ENCODE assay signal across 9 cellular contexts in genomic region chr11:13140028-13140870, GRCh38.
DNase-seq lines count a peak whose midpoint lies in the region; ATAC-seq and TF ChIP-seq lines count a peak whose summit lies in the region.
"Had no signal": no experiment of that assay in that cellular context is flagged by ENCODE, and none has a peak within 500 bp of the region (broad histone marks: within the 10 kb centered on the region; RNA-seq: fewer than 3 reads in every experiment).

No MANE protein-coding gene starts in this region.

- peaks cover 29% of the 10 kb centered on the region for H3K4me1 Mint-ChIP-seq in nephron

- H3K9me3 ChIP-seq in SJCRH30 (replicated peaks): no peaks in the 10 kb centered on the region

- H3K27me3 Mint-ChIP-seq in nephron (ENCODE audit: low read depth): no peaks in the 10 kb centered on the region

- no peaks in the 10 kb centered on the region for H3K36me3 ChIP-seq in SJCRH30

- H3K4me3 ChIP-seq in SJCRH30: no peak overlapping the region
- H3K4me3 ChIP-seq: PC-9 had no signal

- no peak for TF ChIP-seq CTCF in nephron (IDR thresholded peaks at IDR 0.05; ENCODE audit: unreplicated experiment in 3 of 3)

- H3K36me3 Mint-ChIP-seq in nephron (ENCODE audit: low read depth): no peaks in the 10 kb centered on the region

- peak overlapping the region; percentile 80 for H3K27ac ChIP-seq in SJCRH30
- H3K27ac ChIP-seq: PC-9 had no signal

- ATAC-seq in GM19043 (IDR thresholded peaks at IDR 0.05; ENCODE audit: low read depth, unreplicated experiment) (peak; percentile 86), HG03064 (IDR thresholded peaks at IDR 0.05; ENCODE audit: low read depth, unreplicated experiment) (peak; percentile 81), HG02870 (IDR thresholded peaks at IDR 0.05; ENCODE audit: unreplicated experiment) (no peak)

- H3K4me1 ChIP-seq in SJCRH30: peaks cover 38% of the 10 kb centered on the region

- no peaks in the 10 kb centered on the region for H3K27me3 ChIP-seq in SJCRH30

- H3K27ac Mint-ChIP-seq in nephron: peak overlapping the region; percentile 83 to 96 (median 85)

- DNase-seq in SJCRH30 (peak; percentile 85 to 92), Ammon's horn (ENCODE audit: low spot score) (no peak), NCI-H2081 treated with DMSO at 0.1 percent for 48 hours (lab: John Stamatoyannopoulos, UW) (no peak)
- DNase-seq in stimulated activated CD4-positive, alpha-beta T cell treated with anti-CD3 and anti-CD28 coated beads, Interleukin-2, amount 100 ng/mL, for 48 hours: no peak

- H3K4me3 Mint-ChIP-seq in nephron: no peak overlapping the region

- peaks cover 2% of the 10 kb centered on the region for H3K9me3 Mint-ChIP-seq in nephron

Comparison
In these comparisons a context has a peak if more than half of its experiments do, and no peak if none do; other contexts are left out.
1. DNase-seq: peak in SJCRH30 (2 of 2); none in Ammon's horn (single experiment), stimulated activated CD4-positive, alpha-beta T cell treated with anti-CD3 and anti-CD28 coated beads, Interleukin-2, amount 100 ng/mL, for 48 hours (0 of 2) and NCI-H2081 treated with DMSO at 0.1 percent for 48 hours (single experiment).